In genomic region chr3:154181127-154181691, GRCh38 we compare ENCODE assay signal across 14 cellular contexts.
DNase-seq lines count a peak whose midpoint lies in the region; ATAC-seq and TF ChIP-seq lines count a peak whose summit lies in the region.
"Had no signal": no experiment of that assay in that cellular context is flagged by ENCODE, and none has a peak within 500 bp of the region (broad histone marks: within the 10 kb centered on the region; RNA-seq: fewer than 3 reads in every experiment).

No MANE protein-coding gene starts in this region.

- H3K4me3 ChIP-seq in esophagus muscularis mucosa (peak overlapping the region in 1 of 4 donors; percentile 16), prostate gland (no peak overlapping the region), A673 (ENCODE audit: low read depth, low read length, poor library complexity, severe bottlenecking) (no peak overlapping the region), dorsolateral prefrontal cortex (no peak overlapping the region)
- H3K4me3 ChIP-seq: right atrium auricular region had no signal

- POLR2A ChIA-PET in HEK293T (lab: Yijun Ruan, JAX), result no interaction called here
- POLR2A ChIA-PET in A673 (lab: Charles Lee; ENCODE audit: low non-redundant PET), result no interaction called here

- H3K27ac ChIP-seq in esophagus muscularis mucosa (replicated peaks in 1 of 4), result peak overlapping the region; percentile 79 to 87 (median 84)
- no peak overlapping the region for H3K27ac ChIP-seq in prostate gland
- no peak overlapping the region for H3K27ac ChIP-seq in A673 (ENCODE audit: low read depth, low read length, poor library complexity, severe bottlenecking)
- H3K27ac ChIP-seq in dorsolateral prefrontal cortex, result peak overlapping the region in 1 of 59 donors; percentile 20
- H3K27ac ChIP-seq: right atrium auricular region had no signal

- H3K4me1 ChIP-seq in esophagus muscularis mucosa, result peaks cover 4 to 68% (median 59%) of the 10 kb centered on the region in 4 donors
- H3K4me1 ChIP-seq in prostate gland (replicated peaks), result no peaks in the 10 kb centered on the region
- no peaks in the 10 kb centered on the region for H3K4me1 ChIP-seq in A673 (ENCODE audit: insufficient read depth, low read length, poor library complexity, severe bottlenecking)

- 35% methylated on average over 6 of the region's 6 CpGs for WGBS in esophagus muscularis mucosa
- 33% methylated on average over 6 of the region's 6 CpGs for WGBS in prostate gland

- no TSS peak for BruUV-seq in A673 (replicated peaks; lab: Mats Ljungman, UMichigan)

- intact Hi-C loops in esophagus muscularis mucosa (cut with DNase I), result no loop called here
- intact Hi-C loops in prostate gland (cut with DNase I), result no loop called here
- intact Hi-C loops in A673 (cut with micrococcal nuclease; ENCODE audit: unreplicated experiment), result no loop called here
- intact Hi-C loops in dorsolateral prefrontal cortex (cut with DNase I), result no loop called here

- DNase-seq in HEK293T (ENCODE audit: extremely low spot score), result no peak
- DNase-seq in NCI-H510A (lab: John Stamatoyannopoulos, UW), result peak; percentile 2
- no peak for DNase-seq in esophagus muscularis mucosa (ENCODE audit: extremely low spot score)
- peak; percentile 33 for DNase-seq in prostate gland (ENCODE audit: low spot score)
- no peak for DNase-seq in A673 (ENCODE audit: low spot score)
- no peak for DNase-seq in NK-92 treated with Interleukin-12 subunit alpha and Interleukin-12 subunit beta, amount 100 ng/mL, for 24 hours (lab: John Stamatoyannopoulos, UW)
- DNase-seq in dorsolateral prefrontal cortex, result no peak
- DNase-seq: activated CD8-positive, alpha-beta memory T cell treated with anti-CD3 and anti-CD28 coated beads, Interleukin-2, amount 10 ng/mL, durations not matched to agents 7 days and 5 days; activated naive CD4-positive, alpha-beta T cell treated with anti-CD3 and anti-CD28 coated beads for 36 hours; cerebellar nuclear complex; KG1 had no signal

- ATAC-seq in HG02970 (IDR thresholded peaks at IDR 0.05; ENCODE audit: low FRiP score, unreplicated experiment), result no peak
- ATAC-seq: activated CD8-positive, alpha-beta memory T cell treated with anti-CD3 and anti-CD28 coated beads, Interleukin-2, amount 10 ng/mL, durations not matched to agents 7 days and 5 days; Right ventricle myocardium inferior had no signal

- CTCF ChIA-PET in HEK293T (lab: Yijun Ruan, JAX) (no interaction called here), A673 (lab: Charles Lee) (no interaction called here)

- TF ChIP-seq CTCF in esophagus muscularis mucosa (IDR thresholded peaks at IDR 0.05), result no peak
- no peak for TF ChIP-seq CTCF in prostate gland (IDR thresholded peaks at IDR 0.05)
- no peak for TF ChIP-seq CTCF in A673 (conservative IDR thresholded peaks at IDR 0.05; ENCODE audit: low read depth, low read length)
- TF ChIP-seq CTCF in dorsolateral prefrontal cortex (IDR thresholded peaks at IDR 0.05 in 54 of 56, conservative IDR thresholded peaks at IDR 0.05 in 2 of 56; ENCODE audit: low read depth in 1 of 56, partially characterized antibody in 56 of 56), result no peak

- TF ChIP-seq POLR2A in esophagus muscularis mucosa (IDR thresholded peaks at IDR 0.05; ENCODE audit: low read depth), result no peak
- no peak for TF ChIP-seq POLR2A in prostate gland (IDR thresholded peaks at IDR 0.05)

- no peaks in the 10 kb centered on the region for H3K36me3 ChIP-seq in esophagus muscularis mucosa
- no peaks in the 10 kb centered on the region for H3K36me3 ChIP-seq in prostate gland
- no peaks in the 10 kb centered on the region for H3K36me3 ChIP-seq in A673 (ENCODE audit: insufficient read depth, low read length, poor library complexity, severe bottlenecking)
- H3K36me3 ChIP-seq: right atrium auricular region had no signal

- H3K27me3 ChIP-seq in esophagus muscularis mucosa (no peaks in the 10 kb centered on the region), prostate gland (replicated peaks; ENCODE audit: insufficient read depth) (no peaks in the 10 kb centered on the region), A673 (replicated peaks; ENCODE audit: insufficient read depth, low read depth, low read length, poor library complexity) (no peaks in the 10 kb centered on the region), dorsolateral prefrontal cortex (peaks cover 0 to 8% (median 0%) of the 10 kb centered on the region in 45 donors)
- H3K27me3 ChIP-seq: right atrium auricular region had no signal

- H3K9me3 ChIP-seq in esophagus muscularis mucosa (no peaks in the 10 kb centered on the region), prostate gland (no peaks in the 10 kb centered on the region), A673 (ENCODE audit: low read depth, low read length, poor library complexity, severe bottlenecking) (no peaks in the 10 kb centered on the region)
- H3K9me3 ChIP-seq: right atrium auricular region had no signal

- TF ChIP-seq EP300 in esophagus muscularis mucosa (IDR thresholded peaks at IDR 0.05), result peak; percentile 84

TF ChIP-seq in HEK293T, 16 proteins besides CTCF, POLR2A, EP300 and RAD21:
- TF ChIP-seq BHLHE40 (IDR thresholded peaks at IDR 0.05; ENCODE audit: borderline replicate concordance) (no peak), TARDBP (IDR thresholded peaks at IDR 0.05) (no peak), FOXM1 (IDR thresholded peaks at IDR 0.05; ENCODE audit: borderline replicate concordance) (no peak), FOXK2 (IDR thresholded peaks at IDR 0.05) (no peak)
- TF ChIP-seq, protein P1, sequence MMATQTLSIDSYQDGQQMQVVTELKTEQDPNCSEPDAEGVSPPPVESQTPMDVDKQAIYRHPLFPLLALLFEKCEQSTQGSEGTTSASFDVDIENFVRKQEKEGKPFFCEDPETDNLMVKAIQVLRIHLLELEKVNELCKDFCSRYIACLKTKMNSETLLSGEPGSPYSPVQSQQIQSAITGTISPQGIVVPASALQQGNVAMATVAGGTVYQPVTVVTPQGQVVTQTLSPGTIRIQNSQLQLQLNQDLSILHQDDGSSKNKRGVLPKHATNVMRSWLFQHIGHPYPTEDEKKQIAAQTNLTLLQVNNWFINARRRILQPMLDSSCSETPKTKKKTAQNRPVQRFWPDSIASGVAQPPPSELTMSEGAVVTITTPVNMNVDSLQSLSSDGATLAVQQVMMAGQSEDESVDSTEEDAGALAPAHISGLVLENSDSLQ (IDR thresholded peaks at IDR 0.05), result peak; percentile 35; the same call in 1 of the 2 replicates

Comparison
In these comparisons a context has a peak if more than half of its experiments do, and no peak if none do; other contexts are left out.
1. DNase-seq: peak in NCI-H510A (single experiment) and prostate gland (single experiment); none in HEK293T (single experiment), esophagus muscularis mucosa (single experiment), A673 (single experiment), NK-92 treated with Interleukin-12 subunit alpha and Interleukin-12 subunit beta, amount 100 ng/mL, for 24 hours (single experiment) and dorsolateral prefrontal cortex (0 of 10).
2. H3K27ac ChIP-seq: peak in esophagus muscularis mucosa (4 of 4); none in prostate gland (0 of 2) and A673 (single experiment).